In the genomic region with DNA sequence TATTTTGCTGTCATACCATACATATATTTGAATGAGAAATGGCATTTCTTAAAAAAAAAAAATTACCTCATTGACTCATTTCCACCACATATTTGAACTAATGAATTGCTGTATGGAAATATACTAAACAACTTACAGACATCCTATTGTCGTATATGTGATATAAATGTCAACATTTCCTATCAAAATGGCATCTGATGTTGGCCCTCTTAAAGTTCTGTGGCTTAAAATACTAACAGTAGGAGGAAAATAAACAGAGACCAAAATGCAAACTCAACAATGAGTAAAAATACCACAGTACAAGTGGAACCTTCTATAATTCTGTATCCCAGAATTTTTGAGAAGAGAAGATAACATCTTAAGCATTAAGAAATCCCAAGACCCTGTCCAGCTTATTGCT, we compare ENCODE assay signal across 22 cellular contexts.
DNase-seq lines count a peak whose midpoint lies in the region; ATAC-seq, FAIRE-seq and TF ChIP-seq lines count a peak whose summit lies in the region.
"Had no signal": no experiment of that assay in that cellular context is flagged by ENCODE, and none has a peak within 500 bp of the region (broad histone marks: within the 10 kb centered on the region; RNA-seq: fewer than 3 reads in every experiment).

No MANE protein-coding gene starts in this region.

- H3K79me2 ChIP-seq in Karpas-422 (ENCODE audit: low read length) = peaks cover 88% of the 10 kb centered on the region
- H3K79me2 ChIP-seq in keratinocyte (ENCODE audit: control insufficient read depth, insufficient read depth, low read length) = peaks cover 65% of the 10 kb centered on the region

- 0 out of 2 replicates have a peak, but pooled peaks cover 4% of the 10 kb centered on the region for H3K36me3 ChIP-seq in Karpas-422 (ENCODE audit: insufficient read depth, low read length)
- peaks cover 0 to 4% of the 10 kb centered on the region in 2 experiments for H3K36me3 ChIP-seq in keratinocyte (ENCODE audit: control insufficient read depth in 2 of 2, extremely low read depth in 1 of 2, insufficient read depth in 2 of 2, low read length in 2 of 2)
- peaks cover 0 to 3% of the 10 kb centered on the region in 2 experiments for H3K36me3 ChIP-seq in mesenchymal stem cell (ENCODE audit: control insufficient read depth in 1 of 2, insufficient read depth in 2 of 2, low read depth in 1 of 2, low read length in 2 of 2)
- H3K36me3 ChIP-seq in gastrocnemius medialis = no peaks in the 10 kb centered on the region

- in situ Hi-C loops in gastrocnemius medialis (cut with MboI; ENCODE audit: low sequenced_read_pairs in 4 of 4) = no loop called here

- H3K4me1 Mint-ChIP-seq in central memory CD8-positive, alpha-beta T cell = peaks cover 60% of the 10 kb centered on the region

- intact Hi-C loops in gastrocnemius medialis (cut with DNase I; ENCODE audit: low total_unique reads) = no loop called here

- H2AK5ac ChIP-seq in mesenchymal stem cell (ENCODE audit: low read length, severe bottlenecking) = no peak overlapping the region

- no peaks in the 10 kb centered on the region for H3K9me2 ChIP-seq in Karpas-422 (replicated peaks; ENCODE audit: insufficient read depth, low read length)

- H2BK5ac ChIP-seq in mesenchymal stem cell (ENCODE audit: low read depth, low read length, poor library complexity, severe bottlenecking) = no peak overlapping the region

- no peak overlapping the region for H4K91ac ChIP-seq in mesenchymal stem cell (ENCODE audit: low read length)

- TF ChIP-seq POLR2A in gastrocnemius medialis (IDR thresholded peaks at IDR 0.05) = no peak

- H3K9me3 Mint-ChIP-seq in central memory CD8-positive, alpha-beta T cell = no peaks in the 10 kb centered on the region

- dilution Hi-C loops in keratinocyte (cut with MboI; ENCODE audit: extremely low pct_ligation_motif_present, low sequenced_read_pairs) = no loop called here

- no peaks in the 10 kb centered on the region for H3K27me3 ChIP-seq in Karpas-422 (ENCODE audit: low read length)
- no peaks in the 10 kb centered on the region for H3K27me3 ChIP-seq in keratinocyte (ENCODE audit: control insufficient read depth, extremely low read depth, insufficient read depth, low read length)
- no peaks in the 10 kb centered on the region for H3K27me3 ChIP-seq in mesenchymal stem cell (ENCODE audit: control insufficient read depth in 1 of 2, insufficient read depth in 1 of 2, low read length in 2 of 2)
- no peaks in the 10 kb centered on the region for H3K27me3 ChIP-seq in gastrocnemius medialis
- H3K27me3 ChIP-seq: BLaER1 had no signal

- no peak overlapping the region for H2BK15ac ChIP-seq in mesenchymal stem cell (ENCODE audit: low read depth, poor library complexity, severe bottlenecking)

- H3K27me3 Mint-ChIP-seq in central memory CD8-positive, alpha-beta T cell = no peaks in the 10 kb centered on the region
- H3K27me3 Mint-ChIP-seq: CD4-positive, alpha-beta T cell had no signal

- no peaks in the 10 kb centered on the region for H3K9me3 ChIP-seq in Karpas-422 (ENCODE audit: low read length)
- H3K9me3 ChIP-seq in keratinocyte (ENCODE audit: control insufficient read depth, low read depth, low read length) = peaks cover 3% of the 10 kb centered on the region
- H3K9me3 ChIP-seq in mesenchymal stem cell (ENCODE audit: control insufficient read depth, low read length) = no peaks in the 10 kb centered on the region
- H3K9me3 ChIP-seq in gastrocnemius medialis = no peaks in the 10 kb centered on the region

- ATAC-seq in central memory CD8-positive, alpha-beta T cell (replicated peaks; ENCODE audit: extremely low read depth, poor library complexity, severe bottlenecking) = no peak
- ATAC-seq in gastrocnemius medialis = no peak

- no peak overlapping the region for H2AFZ ChIP-seq in Karpas-422 (ENCODE audit: low read length)
- no peak overlapping the region for H2AFZ ChIP-seq in keratinocyte (ENCODE audit: control insufficient read depth, low read length)
- H2AFZ ChIP-seq in mesenchymal stem cell (ENCODE audit: low read depth, low read length) = no peak overlapping the region

- H3K27ac Mint-ChIP-seq in central memory CD8-positive, alpha-beta T cell (ENCODE audit: low read depth) = peak overlapping the region; percentile 87
- H3K27ac Mint-ChIP-seq: CD4-positive, alpha-beta T cell had no signal

- DNase-seq in GM12864 (ENCODE audit: low read depth) (no peak), Karpas-422 (no peak), keratinocyte (ENCODE audit: low read depth, low spot score) (no peak), foreskin fibroblast (no peak), HUDEP-2 (lab: John Stamatoyannopoulos, UW; ENCODE audit: unreplicated experiment in 76 of 76) (no peak), mesenchymal stem cell (no peak), gastrocnemius medialis (no peak)
- DNase-seq in central memory CD8-positive, alpha-beta T cell (ENCODE audit: low spot score in 2 of 2) = no peak
- DNase-seq: CD4-positive, alpha-beta T cell; DMS53; H7; KBM-7; MM.1S; NCI-H1694; NCI-H2029 treated with DMSO at 0.1 percent for 48 hours; NCI-H446 treated with DMSO at 0.1 percent for 48 hours; NCI-H526; NK-92 treated with Interleukin-12 subunit alpha and Interleukin-12 subunit beta, amount 100 ng/mL, for 24 hours; RPMI8226; SHP77 had no signal

- peaks cover 4% of the 10 kb centered on the region for H3K9me1 ChIP-seq in keratinocyte (ENCODE audit: control insufficient read depth, extremely low read depth, insufficient read depth, low read length)

- WGBS in mesenchymal stem cell = no CpG with 5 or more reads among the region's 1 CpG

- 0 out of 2 replicates have a peak overlapping the region, but pooled peaks have one; percentile 26 for H3K27ac ChIP-seq in Karpas-422 (ENCODE audit: low read length)
- no peak overlapping the region for H3K27ac ChIP-seq in keratinocyte (ENCODE audit: control insufficient read depth, insufficient read depth, low read length)
- no peak overlapping the region for H3K27ac ChIP-seq in mesenchymal stem cell (ENCODE audit: low read length, poor library complexity, severe bottlenecking)
- no peak overlapping the region for H3K27ac ChIP-seq in gastrocnemius medialis
- H3K27ac ChIP-seq: BLaER1 had no signal

- H3K36me3 Mint-ChIP-seq in central memory CD8-positive, alpha-beta T cell (ENCODE audit: insufficient read depth) = peaks cover 17% of the 10 kb centered on the region

- H3K14ac ChIP-seq in mesenchymal stem cell (ENCODE audit: low read length in 2 of 2) = no peak overlapping the region

- H3K23ac ChIP-seq in mesenchymal stem cell (ENCODE audit: low read length in 2 of 2) = no peak overlapping the region

- no peak overlapping the region for H4K8ac ChIP-seq in mesenchymal stem cell (ENCODE audit: low read length)

- no peak overlapping the region for H3K4me3 Mint-ChIP-seq in central memory CD8-positive, alpha-beta T cell
- H3K4me3 Mint-ChIP-seq: CD4-positive, alpha-beta T cell had no signal

- H3K4ac ChIP-seq in mesenchymal stem cell (ENCODE audit: low read depth in 1 of 2, low read length in 2 of 2) = no peak overlapping the region

- H3K79me1 ChIP-seq in mesenchymal stem cell (replicated peaks; ENCODE audit: low read length, poor library complexity, severe bottlenecking) = peaks cover 27% of the 10 kb centered on the region

- FAIRE-seq in keratinocyte (lab: Jason Lieb, UNC) = no peak
- FAIRE-seq: A204.1 had no signal

- H3K4me1 ChIP-seq in Karpas-422 (ENCODE audit: low read length) (peaks cover 59% of the 10 kb centered on the region), keratinocyte (ENCODE audit: control insufficient read depth, extremely low read depth, insufficient read depth, low read length) (peaks cover 44% of the 10 kb centered on the region), mesenchymal stem cell (ENCODE audit: control insufficient read depth, insufficient read depth, low read depth, low read length) (peaks cover 2% of the 10 kb centered on the region), gastrocnemius medialis (peaks cover 8 to 10% of the 10 kb centered on the region in 2 donors)

- peak overlapping the region; percentile 5; the same call in 1 of the 2 replicates for H3K9ac ChIP-seq in Karpas-422 (ENCODE audit: low read length)
- no peak overlapping the region for H3K9ac ChIP-seq in keratinocyte (ENCODE audit: control insufficient read depth, extremely low read depth, insufficient read depth, low read length)
- H3K9ac ChIP-seq in mesenchymal stem cell (ENCODE audit: low read length) = no peak overlapping the region
- H3K9ac ChIP-seq: BLaER1 had no signal

- TF ChIP-seq CTCF in GM12864 (IDR thresholded peaks at IDR 0.05; ENCODE audit: low read depth, low read length, missing control alignments) = no peak
- TF ChIP-seq CTCF in keratinocyte (optimal IDR thresholded peaks at IDR 0.05 in 1 of 3, IDR thresholded peaks at IDR 0.05 in 1 of 3, conservative IDR thresholded peaks at IDR 0.05 in 1 of 3; ENCODE audit: extremely low read depth in 1 of 3, insufficient read depth in 2 of 3, low read length in 3 of 3) = no peak
- TF ChIP-seq CTCF in foreskin fibroblast (IDR thresholded peaks at IDR 0.05; ENCODE audit: low read depth, low read length) = no peak
- TF ChIP-seq CTCF in gastrocnemius medialis (IDR thresholded peaks at IDR 0.05 in 4 of 5, conservative IDR thresholded peaks at IDR 0.05 in 1 of 5) = no peak

- H2BK12ac ChIP-seq in mesenchymal stem cell (ENCODE audit: low read length in 2 of 2) = no peak overlapping the region

- H3K4me2 ChIP-seq in Karpas-422 (ENCODE audit: low read depth, low read length, poor library complexity, severe bottlenecking) = peak overlapping the region; percentile 29
- H3K4me2 ChIP-seq in keratinocyte (ENCODE audit: control insufficient read depth, extremely low read depth, insufficient read depth, low read depth, low read length) = peak overlapping the region; percentile 93
- H3K4me2 ChIP-seq in mesenchymal stem cell (ENCODE audit: low read length, poor library complexity, severe bottlenecking) = no peak overlapping the region

- H3K4me3 ChIP-seq in GM12864 (ENCODE audit: low read depth, low read length) (peak overlapping the region; percentile 43; the same call in 1 of the 2 replicates), Karpas-422 (ENCODE audit: low read length) (no peak overlapping the region), keratinocyte (ENCODE audit: control insufficient read depth in 2 of 3, extremely low read depth in 1 of 3, insufficient read depth in 2 of 3, low read depth in 1 of 3, low read length in 3 of 3) (peak overlapping the region in 1 of 3 experiments; percentile 50), foreskin fibroblast (ENCODE audit: low read depth in 1 of 2, low read length in 2 of 2) (no peak overlapping the region), mesenchymal stem cell (ENCODE audit: insufficient read depth in 1 of 2, low read depth in 1 of 2, low read length in 2 of 2) (no peak overlapping the region), gastrocnemius medialis (no peak overlapping the region)
- H3K4me3 ChIP-seq: BLaER1 had no signal

- H3K18ac ChIP-seq in mesenchymal stem cell (ENCODE audit: low read depth in 1 of 2, low read length in 2 of 2) = no peak overlapping the region

- H2BK120ac ChIP-seq in mesenchymal stem cell (ENCODE audit: low read depth, low read length) = no peak overlapping the region

- H4K20me1 ChIP-seq in Karpas-422 (ENCODE audit: insufficient read depth, low read depth, low read length) (peaks cover 8% of the 10 kb centered on the region; the same call in 1 of the 2 replicates), keratinocyte (ENCODE audit: control insufficient read depth, extremely low read depth, insufficient read depth, low read length) (no peaks in the 10 kb centered on the region)
